In the genomic region with DNA sequence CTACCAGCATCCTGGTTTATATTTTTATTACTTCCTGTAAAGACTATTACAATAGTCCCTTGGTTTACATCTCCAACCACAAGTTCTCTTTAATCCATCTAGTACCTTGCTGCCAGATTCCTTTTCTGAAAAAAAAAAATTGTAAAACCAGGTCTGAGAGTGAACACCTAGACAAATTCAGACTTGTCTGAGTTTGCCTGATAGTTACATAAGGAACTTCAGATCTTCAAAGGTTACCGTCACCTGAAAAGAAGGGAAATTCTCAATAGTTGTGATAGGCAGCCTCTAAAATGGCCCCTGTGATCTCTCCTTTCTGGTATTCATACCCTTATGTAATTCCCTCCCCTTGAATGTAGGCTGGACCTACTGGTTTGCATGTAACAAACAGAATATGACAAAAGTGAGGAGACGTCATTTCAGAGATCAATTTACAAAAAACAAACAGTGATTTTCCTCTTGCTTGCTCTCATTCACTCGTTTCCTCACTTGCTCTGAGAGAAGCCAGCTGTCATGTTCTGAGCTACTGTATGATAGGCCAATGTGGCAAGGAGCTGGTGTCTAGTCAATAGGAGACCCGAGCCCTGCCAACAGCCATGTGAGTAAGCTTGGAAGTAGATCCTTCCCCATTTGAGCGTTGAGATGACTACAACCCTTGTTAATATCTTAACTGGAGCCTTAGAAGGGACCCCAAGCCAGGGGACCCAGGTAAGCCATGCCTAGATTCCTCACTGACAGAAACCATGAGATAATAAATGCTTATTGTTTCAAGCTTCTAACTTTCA, we compare ENCODE assay signal across 30 cellular contexts.
A peak's percentile ranks its signal among the peaks of the same experiment; 100 is the strongest.
DNase-seq lines count a peak whose midpoint lies in the region; ATAC-seq, FAIRE-seq and TF ChIP-seq lines count a peak whose summit lies in the region.
"Had no signal": no experiment of that assay in that cellular context is flagged by ENCODE, and none has a peak within 500 bp of the region (broad histone marks: within the 10 kb centered on the region; RNA-seq: fewer than 3 reads in every experiment).

No MANE protein-coding gene starts in this region.

- no peak overlapping the region for H3K18ac ChIP-seq in H1 (ENCODE audit: extremely low read depth, low read length)
- no peak overlapping the region for H3K18ac ChIP-seq in trophoblast cell (ENCODE audit: low read length)

- H3K79me2 ChIP-seq in H1 (ENCODE audit: control insufficient read depth in 1 of 2, insufficient read depth in 2 of 2, low read length in 2 of 2) (no peaks in the 10 kb centered on the region), trophoblast cell (ENCODE audit: control insufficient read depth, insufficient read depth, low read length, poor library complexity) (no peaks in the 10 kb centered on the region)

- CTCF ChIA-PET in H1 (lab: Charles Lee; ENCODE audit: partially characterized antibody), result no interaction called here

- 0 out of 2 replicates have a peak overlapping the region, but pooled peaks have one; percentile 38 for H2AFZ ChIP-seq in H1 (ENCODE audit: low read length)
- no peak overlapping the region for H2AFZ ChIP-seq in trophoblast cell (ENCODE audit: insufficient read depth, low read length, poor library complexity)

- no peak for TF ChIP-seq EP300 in H1 (IDR thresholded peaks at IDR 0.05; ENCODE audit: borderline replicate concordance in 1 of 2, low read depth in 2 of 2, low read length in 2 of 2)

- no peaks in the 10 kb centered on the region for H3K27me3 ChIP-seq in H1 (replicated peaks in 1 of 4; ENCODE audit: control insufficient read depth in 3 of 4, extremely low read depth in 1 of 4, insufficient read depth in 3 of 4, low read length in 3 of 4)
- H3K27me3 ChIP-seq in trophoblast cell (ENCODE audit: insufficient read depth, low read length), result no peaks in the 10 kb centered on the region
- H3K27me3 ChIP-seq: esophagus muscularis mucosa, gastroesophageal sphincter, uterus had no signal

- H3K4me2 ChIP-seq in H1 (ENCODE audit: insufficient read depth in 1 of 2, low read depth in 2 of 2, low read length in 2 of 2) (no peak overlapping the region), trophoblast cell (ENCODE audit: low read length) (no peak overlapping the region)
- H3K4me2 ChIP-seq: KMS-11 had no signal

- H3K79me1 ChIP-seq in H1 (ENCODE audit: low read depth, low read length) (no peaks in the 10 kb centered on the region), trophoblast cell (ENCODE audit: low read length) (peaks cover 3% of the 10 kb centered on the region)

- H4K8ac ChIP-seq in H1 (ENCODE audit: extremely low read depth, insufficient read depth, low read length), result no peak overlapping the region
- no peak overlapping the region for H4K8ac ChIP-seq in trophoblast cell (ENCODE audit: low read depth, low read length)

- H4K91ac ChIP-seq in H1 (replicated peaks; ENCODE audit: insufficient read length, low read length) (no peak overlapping the region), trophoblast cell (ENCODE audit: low read depth, low read length) (peak overlapping the region; percentile 31)

- no peaks in the 10 kb centered on the region; the same call in 1 of the 2 replicates for H3K23me2 ChIP-seq in H1 (ENCODE audit: low read depth, low read length)

- H3K4me3 ChIP-seq in H1 (ENCODE audit: extremely low read depth in 1 of 4, insufficient read depth in 2 of 4, low read depth in 3 of 4, low read length in 4 of 4) (no peak overlapping the region), trophoblast cell (ENCODE audit: low read depth, low read length) (no peak overlapping the region)
- H3K4me3 ChIP-seq: esophagus muscularis mucosa, gastroesophageal sphincter, left ventricle myocardium inferior, skin epidermis, uterus had no signal

- H3K9ac ChIP-seq in H1 (replicated peaks in 1 of 4; ENCODE audit: extremely low read depth in 1 of 4, low read depth in 3 of 4, low read length in 3 of 4), result no peak overlapping the region
- H3K9ac ChIP-seq in trophoblast cell (ENCODE audit: low read length), result no peak overlapping the region
- H3K9ac ChIP-seq: KMS-11 had no signal

- H2BK120ac ChIP-seq in H1 (replicated peaks; ENCODE audit: low read depth, low read length) (no peak overlapping the region), trophoblast cell (ENCODE audit: insufficient read depth, low read length, poor library complexity) (peak overlapping the region; percentile 30)

- H3K9me3 ChIP-seq in H1 (ENCODE audit: insufficient read depth in 2 of 2, low read depth in 1 of 2, low read length in 1 of 2), result no peaks in the 10 kb centered on the region
- no peaks in the 10 kb centered on the region for H3K9me3 ChIP-seq in trophoblast cell (ENCODE audit: insufficient read depth, low read depth, low read length)
- H3K9me3 ChIP-seq: esophagus muscularis mucosa, gastroesophageal sphincter, left ventricle myocardium inferior, uterus had no signal

- DNase-seq in HPDE6-E6E7 (ENCODE audit: extremely low spot score) (peak; percentile 31), H1 (ENCODE audit: low read depth in 1 of 2, low spot score in 2 of 2) (no peak), trophoblast cell (peak in 1 of 2 donors; percentile 13), SK-N-DZ (ENCODE audit: low spot score) (no peak)
- DNase-seq in activated CD4-positive, CD25-positive, alpha-beta regulatory T cell (lab: John Stamatoyannopoulos, UW), result no peak
- DNase-seq: activated CD4-positive, alpha-beta memory T cell treated with anti-CD3 and anti-CD28 coated beads, Interleukin-2, amount 10 ng/mL, durations not matched to agents 7 days and 5 days; activated CD4-positive, CD25-positive, alpha-beta regulatory T cell treated with anti-CD3 and anti-CD28 coated beads, Interleukin-2, amount 50 U/mL, for 72 hours; activated effector memory CD4-positive, alpha-beta T cell treated with anti-CD3 and anti-CD28 coated beads, Interleukin-2, amount 50 U/mL, for 16 hours; activated naive CD8-positive, alpha-beta T cell treated with anti-CD3 and anti-CD28 coated beads, Interleukin-2, amount 50 U/mL, for 24 hours; activated T-cell treated with anti-CD3 and anti-CD28 coated beads for 4 hours; Calu3; hypothalamus; left ventricle myocardium inferior; MV-4-11; naive thymus-derived CD8-positive, alpha-beta T cell; NCI-H1694 treated with DMSO at 0.1 percent for 48 hours; NCI-H345; NCI-H82; OCI-M1; Right ventricle myocardium superior; stimulated activated CD4-positive, alpha-beta T cell treated with anti-CD3 and anti-CD28 coated beads, Interleukin-2, amount 100 ng/mL, for 24 hours; uterus had no signal

- H2BK12ac ChIP-seq in H1 (ENCODE audit: low read depth, low read length) (no peak overlapping the region), trophoblast cell (ENCODE audit: low read length) (peak overlapping the region; percentile 61)

- H4K20me1 ChIP-seq in H1 (replicated peaks in 1 of 2; ENCODE audit: control insufficient read depth in 1 of 2, insufficient read depth in 2 of 2, low read length in 2 of 2), result no peaks in the 10 kb centered on the region

- FAIRE-seq in H1 (lab: Jason Lieb, UNC), result no peak
- FAIRE-seq: HTR-8/SVneo had no signal

- no peak overlapping the region for H4K12ac ChIP-seq in trophoblast cell (ENCODE audit: low read depth, low read length)

- no peak for TF ChIP-seq POLR2A in H1 (IDR thresholded peaks at IDR 0.05; ENCODE audit: control extremely low read depth in 1 of 2, low read depth in 2 of 2, low read length in 2 of 2)

- H2AK5ac ChIP-seq in H1 (ENCODE audit: low read depth, low read length) (no peak overlapping the region), trophoblast cell (ENCODE audit: low read length) (no peak overlapping the region)

- H2BK5ac ChIP-seq in H1 (ENCODE audit: low read depth, low read length), result no peak overlapping the region
- H2BK5ac ChIP-seq in trophoblast cell (ENCODE audit: low read depth, low read length, poor library complexity), result no peak overlapping the region

- no peaks in the 10 kb centered on the region for H3K4me1 ChIP-seq in H1 (replicated peaks in 1 of 4; ENCODE audit: control insufficient read depth in 3 of 4, insufficient read depth in 4 of 4, low read length in 3 of 4)
- H3K4me1 ChIP-seq in trophoblast cell (ENCODE audit: control insufficient read depth in 1 of 2, insufficient read depth in 2 of 2, low read length in 2 of 2), result no peaks in the 10 kb centered on the region
- H3K4me1 ChIP-seq: esophagus muscularis mucosa, gastroesophageal sphincter, left ventricle myocardium inferior, uterus had no signal

- no peak for TF ChIP-seq CTCF in H1 (IDR thresholded peaks at IDR 0.05; ENCODE audit: control extremely low read depth in 1 of 3, insufficient read depth in 1 of 3, low read depth in 1 of 3, low read length in 3 of 3)

- no peak for TF ChIP-seq RAD21 in H1 (IDR thresholded peaks at IDR 0.05 in 1 of 2, conservative IDR thresholded peaks at IDR 0.05 in 1 of 2; ENCODE audit: low read depth in 2 of 2, low read length in 2 of 2)

- H2BK20ac ChIP-seq in H1 (ENCODE audit: low read length), result no peak overlapping the region

- no peaks in the 10 kb centered on the region for H3K36me3 ChIP-seq in H1 (ENCODE audit: control insufficient read depth in 2 of 4, insufficient read depth in 4 of 4, low read length in 3 of 4)
- H3K36me3 ChIP-seq in trophoblast cell (ENCODE audit: control insufficient read depth in 1 of 2, insufficient read depth in 2 of 2, low read length in 2 of 2), result no peaks in the 10 kb centered on the region
- H3K36me3 ChIP-seq: esophagus muscularis mucosa, gastroesophageal sphincter, left ventricle myocardium inferior, uterus had no signal

- H3K23ac ChIP-seq in H1 (ENCODE audit: insufficient read length), result no peak overlapping the region
- H3K23ac ChIP-seq in trophoblast cell (ENCODE audit: low read length), result no peak overlapping the region

- 73% methylated on average over 4 of the region's 5 CpGs; no CpG with 5 or more reads in 1 of the 2 experiments for WGBS in H1 (ENCODE audit: extremely low coverage in 1 of 2, insufficient coverage in 1 of 2, insufficient read length in 1 of 2, insufficient replicate concordance in 2 of 2, low coverage in 1 of 2, low lambda C conversion rate in 2 of 2, missing lambda C conversion rate in 1 of 2), 2 experiments
- WGBS in trophoblast cell (ENCODE audit: extremely low coverage, insufficient coverage, insufficient read length), result no CpG with 5 or more reads among the region's 5 CpGs

- H3K4ac ChIP-seq in H1 (replicated peaks; ENCODE audit: insufficient read length, low read depth, low read length) (no peak overlapping the region), trophoblast cell (ENCODE audit: low read depth, low read length) (no peak overlapping the region)

- H2BK15ac ChIP-seq in H1 (ENCODE audit: low read length), result no peak overlapping the region

- no peak overlapping the region for H4K5ac ChIP-seq in H1 (ENCODE audit: insufficient read length, low read depth, low read length)

- H3K27ac ChIP-seq in H1 (ENCODE audit: low read depth, low read length), result no peak overlapping the region
- no peak overlapping the region for H3K27ac ChIP-seq in trophoblast cell (ENCODE audit: low read depth, low read length)
- H3K27ac ChIP-seq: C4-2B, esophagus muscularis mucosa, gastroesophageal sphincter, KMS-11, left ventricle myocardium inferior, uterus had no signal

- no peak overlapping the region for H3K14ac ChIP-seq in H1 (ENCODE audit: insufficient read length)
- peak overlapping the region; percentile 28 for H3K14ac ChIP-seq in trophoblast cell (ENCODE audit: low read length)

- POLR2A ChIA-PET in H1 (lab: Charles Lee; ENCODE audit: partially characterized antibody), result no interaction called here

- peak; percentile 54 for ATAC-seq in GM18502 (IDR thresholded peaks at IDR 0.05; ENCODE audit: poor library complexity, unreplicated experiment)
- no peak for ATAC-seq in GM18858 (IDR thresholded peaks at IDR 0.05; ENCODE audit: unreplicated experiment)
- ATAC-seq: activated naive CD8-positive, alpha-beta T cell treated with anti-CD3 and anti-CD28 coated beads, Interleukin-2, amount 50 U/mL, for 24 hours; gastroesophageal sphincter; naive thymus-derived CD8-positive, alpha-beta T cell had no signal

- H3K56ac ChIP-seq in H1 (replicated peaks; ENCODE audit: insufficient read length, low read depth, low read length), result no peak overlapping the region
